11 cellular contexts compared by ENCODE assay signal in genomic region chr14:69592923-69593677, GRCh38. TPM values are rescaled to one million over a fixed set of nuclear protein-coding genes. Genes with fewer than 3 reads are reported as not detected.
DNase-seq lines count a peak whose midpoint lies in the region; ATAC-seq and TF ChIP-seq lines count a peak whose summit lies in the region.
"Had no signal": no experiment of that assay in that cellular context is flagged by ENCODE, and none has a peak within 500 bp of the region (broad histone marks: within the 10 kb centered on the region; RNA-seq: fewer than 3 reads in every experiment).

No MANE protein-coding gene starts in this region.

- intact Hi-C loops in adrenal gland (cut with DNase I), result no loop called here

- ATAC-seq in memory B cell (ENCODE audit: low read depth), result peak; percentile 66
- no peak for ATAC-seq in HG03354 (IDR thresholded peaks at IDR 0.05; ENCODE audit: poor library complexity, severe bottlenecking, unreplicated experiment)
- no peak for ATAC-seq in GM18870 (IDR thresholded peaks at IDR 0.05; ENCODE audit: unreplicated experiment)
- ATAC-seq: Panc1 had no signal

- no peaks in the 10 kb centered on the region for H3K27me3 ChIP-seq in adrenal gland

- no peak overlapping the region for H3K27ac ChIP-seq in adrenal gland
- H3K27ac ChIP-seq: epithelial cell of prostate had no signal

- no peaks in the 10 kb centered on the region for H3K9me3 ChIP-seq in adrenal gland (replicated peaks in 1 of 3)

- WGBS in adrenal gland, 4 donors, result 53 to 67% (median 62%) methylated on average over 7 of the region's 7 CpGs

- DNase-seq in NCI-H1092 (lab: John Stamatoyannopoulos, UW) (peak; percentile 90), memory B cell (ENCODE audit: low spot score in 2 of 2) (no peak), ureter (ENCODE audit: low spot score) (peak; percentile 65), adrenal gland (no peak)
- DNase-seq: activated T-cell treated with anti-CD3 and anti-CD28 coated beads, Interleukin-2, amount 50 U/mL, for 1 hour had no signal

- H3K36me3 ChIP-seq in adrenal gland (replicated peaks in 1 of 2), result no peaks in the 10 kb centered on the region

- no peak overlapping the region for H3K4me3 ChIP-seq in adrenal gland

- H3K9me3 Mint-ChIP-seq in brain (peaks cover 0 to 4% (median 0%) of the 10 kb centered on the region in 5 experiments), memory B cell (no peaks in the 10 kb centered on the region)

- H3K4me1 ChIP-seq in adrenal gland (replicated peaks in 1 of 2), result no peaks in the 10 kb centered on the region

- no peak for TF ChIP-seq CTCF in brain (conservative IDR thresholded peaks at IDR 0.05)
- no peak for TF ChIP-seq CTCF in adrenal gland (IDR thresholded peaks at IDR 0.05)

- no peak for TF ChIP-seq POLR2A in adrenal gland (IDR thresholded peaks at IDR 0.05)

- H3K4me3 Mint-ChIP-seq in brain (peak overlapping the region; percentile 31 to 71 (median 56)), memory B cell (no peak overlapping the region)

- H3K4me1 Mint-ChIP-seq in brain (peaks cover 38% of the 10 kb centered on the region), memory B cell (peaks cover 6% of the 10 kb centered on the region)

- H3K27ac Mint-ChIP-seq in brain, result peak overlapping the region; percentile 88 to 96 (median 94)
- no peak overlapping the region for H3K27ac Mint-ChIP-seq in memory B cell

- H3K36me3 Mint-ChIP-seq in brain, result no peaks in the 10 kb centered on the region
- H3K36me3 Mint-ChIP-seq in memory B cell, result no peaks in the 10 kb centered on the region

- H3K27me3 Mint-ChIP-seq in brain, result peaks cover 7% of the 10 kb centered on the region
- H3K27me3 Mint-ChIP-seq in memory B cell, result no peaks in the 10 kb centered on the region

RNA-seq across cellular contexts. Expression of gene SUSD6, which starts 18.3 kb away (rescaled TPM):
- polyA plus RNA-seq in brain (ENCODE audit: insufficient read depth, low read depth, low replicate concordance), result 35.4 TPM
- 41.6 TPM for total RNA-seq in ureter
- 10 to 100 TPM; 33.3 to 75.5 (median 52.0) TPM for total RNA-seq in adrenal gland
- polyA plus RNA-seq in adrenal gland, result 10 to 100 TPM in 1 of 3 donors, 1 to 10 TPM in 2; 7.8 to 22.8 (median 9.3) TPM

RNA-seq across cellular contexts. Expression of gene CCDC177, which starts 18.4 kb away (rescaled TPM):
- polyA plus RNA-seq in brain (ENCODE audit: insufficient read depth, low read depth, low replicate concordance) (1.5 TPM), adrenal gland (under 1 TPM in 2 of 3 donors, not detected in 1; 0.07 to 0.40 TPM)
- total RNA-seq in ureter (not detected), adrenal gland (under 1 TPM in 6 of 8 donors, not detected in 2; 0.04 to 0.61 (median 0.34) TPM)
- total RNA-seq: osteocyte had no signal

Comparison
In these comparisons a context has a peak if more than half of its experiments do, and no peak if none do; other contexts are left out.
1. DNase-seq: peak in NCI-H1092 (single experiment) and ureter (single experiment); none in memory B cell (0 of 2) and adrenal gland (0 of 7).